10 cellular contexts compared by ENCODE assay signal in the genomic region with DNA sequence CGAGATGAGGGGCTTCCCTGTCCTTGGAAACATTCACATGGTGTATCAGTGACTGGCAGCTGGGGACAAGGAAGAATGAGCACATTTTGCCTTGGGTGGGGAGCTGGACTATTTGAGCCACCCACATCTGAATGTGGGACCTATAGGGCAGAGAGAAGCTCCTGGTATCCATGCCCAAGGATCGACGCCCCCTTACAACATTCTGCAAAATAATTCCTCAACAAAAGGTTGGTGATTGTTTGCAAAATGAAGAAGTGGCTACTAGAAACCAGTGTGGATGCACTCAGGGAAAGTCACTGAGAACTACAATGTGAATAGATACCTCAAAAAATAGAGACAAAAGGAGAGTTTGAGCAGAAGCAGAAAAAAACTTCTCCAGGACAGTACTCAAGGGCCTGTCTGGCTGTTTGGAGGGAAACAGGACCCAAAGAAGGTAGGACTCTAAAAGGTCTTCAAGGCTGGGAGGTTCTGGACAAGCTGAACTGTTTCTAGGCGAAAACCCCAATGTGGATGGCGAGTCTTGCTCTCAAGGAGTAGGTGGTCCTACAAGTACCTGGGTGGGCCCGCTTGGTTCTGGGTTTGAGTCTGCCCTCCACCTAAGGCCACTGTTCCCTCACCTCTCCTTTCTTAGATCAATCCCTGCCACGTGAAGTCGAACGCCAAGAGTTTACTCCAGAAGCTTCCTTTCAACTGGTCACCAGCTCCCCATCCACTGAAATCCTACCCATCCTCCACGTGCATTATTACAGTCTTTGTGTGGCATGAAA.
DNase-seq lines count a peak whose midpoint lies in the region; ATAC-seq and TF ChIP-seq lines count a peak whose summit lies in the region.
"Had no signal": no experiment of that assay in that cellular context is flagged by ENCODE, and none has a peak within 500 bp of the region (broad histone marks: within the 10 kb centered on the region; RNA-seq: fewer than 3 reads in every experiment).

No MANE protein-coding gene starts in this region.

- H3K14ac ChIP-seq in H9 (ENCODE audit: insufficient read depth, low read length): no peak overlapping the region

- no peaks in the 10 kb centered on the region for H4K20me1 ChIP-seq in H9 (ENCODE audit: control insufficient read depth, insufficient read depth, insufficient read length)

- peaks cover 10% of the 10 kb centered on the region; the same call in 1 of the 2 replicates for H3K79me2 ChIP-seq in H9 (ENCODE audit: insufficient read depth, low read length)

- H3K27me3 ChIP-seq in A673 (replicated peaks; ENCODE audit: insufficient read depth, low read depth, low read length, poor library complexity): no peaks in the 10 kb centered on the region
- H3K27me3 ChIP-seq in H9 (ENCODE audit: insufficient read depth, low read length): no peaks in the 10 kb centered on the region
- H3K27me3 ChIP-seq in mucosa of stomach (ENCODE audit: control insufficient read depth, insufficient read depth, low read length): no peaks in the 10 kb centered on the region
- H3K27me3 ChIP-seq: upper lobe of left lung had no signal

- no peak overlapping the region for H3T11ph ChIP-seq in H9 (ENCODE audit: low read length)

- no peak overlapping the region for H3K4ac ChIP-seq in H9 (ENCODE audit: low read depth, low read length)

- peaks cover 4% of the 10 kb centered on the region for H3K23me2 ChIP-seq in H9 (ENCODE audit: insufficient read length, low read depth, low read length, poor library complexity, severe bottlenecking)

- WGBS in H9 (ENCODE audit: extremely low coverage, insufficient read length, low lambda C conversion rate): no CpG with 5 or more reads among the region's 10 CpGs

- no peaks in the 10 kb centered on the region for H3K9me3 Mint-ChIP-seq in H9
- H3K9me3 Mint-ChIP-seq in activated naive CD8-positive, alpha-beta T cell treated with anti-CD3 and anti-CD28 coated beads, Interleukin-2, amount 50 U/mL, for 24 hours: no peaks in the 10 kb centered on the region

- no peak overlapping the region for H3K27ac ChIP-seq in A673 (ENCODE audit: low read depth, low read length, poor library complexity, severe bottlenecking)
- no peak overlapping the region for H3K27ac ChIP-seq in H9 (ENCODE audit: insufficient read length, low read depth, low read length)

- no peak overlapping the region for H2BK20ac ChIP-seq in H9 (ENCODE audit: low read depth, low read length, poor library complexity, severe bottlenecking)

- peaks cover 5% of the 10 kb centered on the region; the same call in 1 of the 2 replicates for H3K27me3 Mint-ChIP-seq in H9 (ENCODE audit: low read depth)
- peaks cover 2% of the 10 kb centered on the region for H3K27me3 Mint-ChIP-seq in activated naive CD8-positive, alpha-beta T cell treated with anti-CD3 and anti-CD28 coated beads, Interleukin-2, amount 50 U/mL, for 24 hours

- DNase-seq in A673 (ENCODE audit: low spot score): no peak
- no peak for DNase-seq in H9
- no peak for DNase-seq in activated naive CD8-positive, alpha-beta T cell treated with anti-CD3 and anti-CD28 coated beads, Interleukin-2, amount 50 U/mL, for 24 hours
- DNase-seq in hepatic stellate cell (ENCODE audit: low spot score): no peak
- DNase-seq in retina: no peak
- DNase-seq: Kasumi-1 had no signal

- no peak for ATAC-seq in activated naive CD8-positive, alpha-beta T cell treated with anti-CD3 and anti-CD28 coated beads, Interleukin-2, amount 50 U/mL, for 24 hours
- ATAC-seq in GM19395 (IDR thresholded peaks at IDR 0.05; ENCODE audit: unreplicated experiment) (no peak), GM18498 (IDR thresholded peaks at IDR 0.05; ENCODE audit: unreplicated experiment) (no peak)

- no peak overlapping the region for H2BK12ac ChIP-seq in H9 (ENCODE audit: insufficient read length, low read depth, low read length)

- H3K36me3 Mint-ChIP-seq in H9 (ENCODE audit: insufficient read depth in 1 of 3, low read depth in 3 of 3): peaks cover 16 to 44% (median 39%) of the 10 kb centered on the region in 3 experiments; a peak in 6 of 7 replicates
- H3K36me3 Mint-ChIP-seq in activated naive CD8-positive, alpha-beta T cell treated with anti-CD3 and anti-CD28 coated beads, Interleukin-2, amount 50 U/mL, for 24 hours (ENCODE audit: low read depth): peaks cover 35% of the 10 kb centered on the region

- no peak overlapping the region for H3K9ac ChIP-seq in H9 (ENCODE audit: extremely low read depth, insufficient read length, low read length)
- peak overlapping the region; percentile 6 for H3K9ac ChIP-seq in mucosa of stomach (ENCODE audit: low read length)

- H3K79me1 ChIP-seq in H9 (ENCODE audit: insufficient read depth, low read depth, low read length, poor library complexity, severe bottlenecking): peaks cover 8% of the 10 kb centered on the region

- no TSS peak for BruUV-seq in A673 (replicated peaks; lab: Mats Ljungman, UMichigan)

- POLR2A ChIA-PET in A673 (lab: Charles Lee; ENCODE audit: low non-redundant PET): no interaction called here

- no peak overlapping the region for H4K8ac ChIP-seq in H9 (replicated peaks; ENCODE audit: insufficient read length, low read depth, low read length)

- TF ChIP-seq CTCF in A673 (conservative IDR thresholded peaks at IDR 0.05; ENCODE audit: low read depth, low read length) (no peak), H9 (conservative IDR thresholded peaks at IDR 0.05) (no peak)

- H3K4me3 ChIP-seq in A673 (ENCODE audit: low read depth, low read length, poor library complexity, severe bottlenecking): peak overlapping the region; percentile 96
- H3K4me3 ChIP-seq in mucosa of stomach (ENCODE audit: low read length): no peak overlapping the region

- H3K56ac ChIP-seq in H9 (ENCODE audit: insufficient read length, low read depth, low read length): no peak overlapping the region

- no peak overlapping the region for H2BK120ac ChIP-seq in H9 (ENCODE audit: low read depth, low read length, poor library complexity, severe bottlenecking)

- H3K4me1 Mint-ChIP-seq in H9: peaks cover 18% of the 10 kb centered on the region in 2 experiments
- H3K4me1 Mint-ChIP-seq in activated naive CD8-positive, alpha-beta T cell treated with anti-CD3 and anti-CD28 coated beads, Interleukin-2, amount 50 U/mL, for 24 hours: peaks cover 46% of the 10 kb centered on the region

- no peaks in the 10 kb centered on the region for H3K9me3 ChIP-seq in A673 (ENCODE audit: low read depth, low read length, poor library complexity, severe bottlenecking)
- H3K9me3 ChIP-seq in H9 (ENCODE audit: control insufficient read depth, low read depth, low read length): no peaks in the 10 kb centered on the region
- H3K9me3 ChIP-seq in mucosa of stomach (ENCODE audit: control insufficient read depth, low read length): no peaks in the 10 kb centered on the region
- H3K9me3 ChIP-seq: upper lobe of left lung had no signal

- CTCF ChIA-PET in A673 (lab: Charles Lee): no interaction called here

- intact Hi-C loops in A673 (cut with micrococcal nuclease; ENCODE audit: unreplicated experiment): loop anchor here (10.0 kb wide), 1 partner anchor 358 kb away; the partner anchor contains the start of gene ZNF783

- H3K36me3 ChIP-seq in A673 (ENCODE audit: insufficient read depth, low read length, poor library complexity, severe bottlenecking): peaks cover 29% of the 10 kb centered on the region
- H3K36me3 ChIP-seq in mucosa of stomach (ENCODE audit: control insufficient read depth, insufficient read depth, low read length): no peaks in the 10 kb centered on the region

- no peak overlapping the region for H2AK5ac ChIP-seq in H9 (ENCODE audit: insufficient read length, low read length)

- no peak overlapping the region for H2AFZ ChIP-seq in H9 (ENCODE audit: low read length)

- H2BK15ac ChIP-seq in H9 (ENCODE audit: low read depth, low read length): no peak overlapping the region

- no peak overlapping the region for H4K91ac ChIP-seq in H9 (ENCODE audit: insufficient read length, low read depth, low read length)

- peak overlapping the region; percentile 67 to 90 for H3K4me3 Mint-ChIP-seq in H9
- peak overlapping the region; percentile 94 for H3K4me3 Mint-ChIP-seq in activated naive CD8-positive, alpha-beta T cell treated with anti-CD3 and anti-CD28 coated beads, Interleukin-2, amount 50 U/mL, for 24 hours

- no peak overlapping the region for H4K5ac ChIP-seq in H9 (ENCODE audit: insufficient read length, low read depth, low read length)

- H3K27ac Mint-ChIP-seq in H9: no peak overlapping the region
- peak overlapping the region; percentile 69 for H3K27ac Mint-ChIP-seq in activated naive CD8-positive, alpha-beta T cell treated with anti-CD3 and anti-CD28 coated beads, Interleukin-2, amount 50 U/mL, for 24 hours

- no peak overlapping the region for H3K18ac ChIP-seq in H9 (ENCODE audit: insufficient read length, low read depth, low read length)

- no peak overlapping the region for H2BK5ac ChIP-seq in H9 (ENCODE audit: insufficient read length, low read length)

- H3K4me1 ChIP-seq in A673 (ENCODE audit: insufficient read depth, low read length, poor library complexity, severe bottlenecking): peaks cover 33% of the 10 kb centered on the region
- H3K4me1 ChIP-seq in H9 (ENCODE audit: insufficient read depth, low read length): no peaks in the 10 kb centered on the region
- peaks cover 20% of the 10 kb centered on the region for H3K4me1 ChIP-seq in mucosa of stomach (ENCODE audit: control insufficient read depth, insufficient read depth, low read length)

- H3K23ac ChIP-seq in H9 (ENCODE audit: insufficient read length, low read depth, low read length): no peak overlapping the region

- no peak overlapping the region for H3K4me2 ChIP-seq in H9 (ENCODE audit: insufficient read depth, insufficient read length, low read length)
